In the genomic region with DNA sequence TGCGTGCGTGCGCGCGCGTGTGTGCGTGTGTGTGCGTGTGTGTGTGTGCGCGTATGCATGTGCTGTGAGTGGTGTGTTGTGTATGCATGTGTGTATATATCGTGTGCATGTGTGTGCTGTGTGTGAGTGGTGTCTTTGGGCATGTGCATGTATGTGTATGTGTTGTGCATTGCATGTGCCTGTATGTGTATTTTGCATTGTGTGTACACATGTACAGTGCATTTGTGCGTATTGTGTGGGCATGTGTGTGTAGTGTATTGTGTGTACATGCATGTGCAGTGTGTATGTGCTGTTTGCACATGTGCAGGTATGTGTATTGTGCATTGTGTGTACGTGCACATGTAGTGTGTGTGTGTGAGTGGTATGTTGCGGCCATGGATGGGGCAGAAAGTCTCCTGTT, we compare ENCODE assay signal across 37 cellular contexts. TPM values are rescaled to one million over a fixed set of nuclear protein-coding genes. Genes with fewer than 3 reads are reported as not detected.
"Had no signal": no experiment of that assay in that cellular context is flagged by ENCODE, and none has a peak within 500 bp of the region (broad histone marks: within the 10 kb centered on the region; RNA-seq: fewer than 3 reads in every experiment).

No MANE protein-coding gene starts in this region.

- H3K9me3 Mint-ChIP-seq: activated CD4-positive, alpha-beta T cell treated with anti-CD3 and anti-CD28 coated beads, Interleukin-2, amount 10 ng/mL, durations not matched to agents 24 days and 14 days; activated CD8-positive, alpha-beta T cell treated with anti-CD3 and anti-CD28 coated beads for 36 hours; activated naive CD8-positive, alpha-beta T cell treated with anti-CD3 and anti-CD28 coated beads, Interleukin-2, amount 50 U/mL, for 24 hours; central memory CD8-positive, alpha-beta T cell; T-cell had no signal

- H3K27ac ChIP-seq: cardiac muscle cell, PC-9, RWPE1, VCaP had no signal

- FAIRE-seq: RCC 7860 had no signal

- H3K36me3 Mint-ChIP-seq: activated naive CD4-positive, alpha-beta T cell treated with anti-CD3 and anti-CD28 coated beads, Interleukin-2, amount 10 ng/mL, durations not matched to agents 7 days and 5 days; activated naive CD8-positive, alpha-beta T cell; brain; T-cell had no signal

- H3K36me3 ChIP-seq: cardiac muscle cell had no signal

- H3K27ac Mint-ChIP-seq: activated CD4-positive, alpha-beta T cell treated with anti-CD3 and anti-CD28 coated beads, Interleukin-2, amount 10 ng/mL, durations not matched to agents 24 days and 14 days; activated CD8-positive, alpha-beta T cell treated with anti-CD3 and anti-CD28 coated beads for 36 hours; activated naive CD4-positive, alpha-beta T cell treated with anti-CD3 and anti-CD28 coated beads, Interleukin-2, amount 10 ng/mL, durations not matched to agents 7 days and 5 days; activated naive CD8-positive, alpha-beta T cell; activated naive CD8-positive, alpha-beta T cell treated with anti-CD3 and anti-CD28 coated beads, Interleukin-2, amount 50 U/mL, for 24 hours; T-cell had no signal

- H3K4me3 Mint-ChIP-seq: activated CD4-positive, alpha-beta T cell treated with anti-CD3 and anti-CD28 coated beads, Interleukin-2, amount 10 ng/mL, durations not matched to agents 24 days and 14 days; activated CD8-positive, alpha-beta T cell treated with anti-CD3 and anti-CD28 coated beads for 36 hours; activated naive CD4-positive, alpha-beta T cell treated with anti-CD3 and anti-CD28 coated beads, Interleukin-2, amount 10 ng/mL, durations not matched to agents 7 days and 5 days; activated naive CD8-positive, alpha-beta T cell; activated naive CD8-positive, alpha-beta T cell treated with anti-CD3 and anti-CD28 coated beads, Interleukin-2, amount 50 U/mL, for 24 hours; central memory CD8-positive, alpha-beta T cell; T-cell had no signal

- H2AFZ ChIP-seq: PC-9 had no signal

- ATAC-seq: activated CD8-positive, alpha-beta T cell treated with anti-CD3 and anti-CD28 coated beads for 36 hours; activated naive CD8-positive, alpha-beta T cell treated with anti-CD3 and anti-CD28 coated beads, Interleukin-2, amount 50 U/mL, for 24 hours; Right ventricle myocardium inferior; SK-N-SH treated with all-trans-retinoic acid at 6 μM for 48 hours; T-cell had no signal

- H3K4me2 ChIP-seq: PC-9 had no signal

- DNase-seq: activated CD4-positive, alpha-beta T cell treated with anti-CD3 and anti-CD28 coated beads for 1 hour; activated CD4-positive, alpha-beta T cell treated with anti-CD3 and anti-CD28 coated beads, Interleukin-2, amount 10 ng/mL, durations not matched to agents 24 days and 14 days; activated CD4-positive, alpha-beta T cell treated with anti-CD3 and anti-CD28 coated beads, Interleukin-2, amount 50 U/mL, for 4 hours; activated CD4-positive, CD25-positive, alpha-beta regulatory T cell; activated CD8-positive, alpha-beta memory T cell treated with anti-CD3 and anti-CD28 coated beads, Interleukin-2, amount 50 U/mL, for 4 hours; activated CD8-positive, alpha-beta T cell treated with anti-CD3 and anti-CD28 coated beads for 36 hours; activated effector memory CD4-positive, alpha-beta T cell treated with Interleukin-2 at 50 U/mL for 16 hours; activated naive CD4-positive, alpha-beta T cell treated with anti-CD3 and anti-CD28 coated beads, Interleukin-2, amount 10 ng/mL, durations not matched to agents 7 days and 5 days; activated naive CD8-positive, alpha-beta T cell treated with anti-CD3 and anti-CD28 coated beads, Interleukin-2, amount 50 U/mL, for 24 hours; activated T-cell treated with anti-CD3 and anti-CD28 coated beads, Interleukin-2, amount 50 U/mL, for 48 hours; anterior cingulate cortex; Kasumi-1; MM.1S; MV-4-11; NCI-H1092; NCI-H1436 treated with DMSO at 0.1 percent for 48 hours; NCI-H1694 treated with DMSO at 0.1 percent for 48 hours; NCI-H2029; NCI-H345; NCI-H526; NCI-H748 treated with DMSO at 0.1 percent for 48 hours; NK-92 treated with Interleukin-12 subunit alpha and Interleukin-12 subunit beta, amount 100 ng/mL, for 24 hours; PC-9; SIG-M5; T-cell; T-helper 2 cell; T-helper 9 cell had no signal

- H3K4me3 ChIP-seq: cardiac muscle cell, PC-9 had no signal

RNA-seq across cellular contexts. Expression of gene DPYSL4, which starts 6.0 kb away (rescaled TPM):
- total RNA-seq: OCI-LY7 had no signal
